Comparison of ENCODE assay signal across 10 cellular contexts in the genomic region with DNA sequence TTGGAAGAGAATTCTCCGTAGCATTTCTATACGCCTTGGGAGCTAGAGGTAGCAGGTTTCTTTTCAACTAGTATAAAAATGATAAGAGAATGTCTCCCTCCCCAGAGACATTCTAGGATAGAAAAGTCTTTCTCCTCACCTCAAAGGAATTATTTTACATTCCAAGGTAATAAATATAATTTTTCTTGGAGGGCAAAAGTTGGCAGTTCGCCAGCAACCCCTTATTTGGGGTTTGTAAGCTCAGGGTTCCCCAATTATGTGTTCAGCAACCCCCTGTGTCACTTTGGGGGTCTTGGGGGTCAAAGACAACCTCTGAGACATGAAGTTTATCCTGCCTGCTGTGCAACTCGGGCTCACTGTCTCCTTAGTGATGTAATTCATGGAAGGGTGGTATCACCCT. TPM values are rescaled to one million over a fixed set of nuclear protein-coding genes. Genes with fewer than 3 reads are reported as not detected.
"Had no signal": no experiment of that assay in that cellular context is flagged by ENCODE, and none has a peak within 500 bp of the region (broad histone marks: within the 10 kb centered on the region; RNA-seq: fewer than 3 reads in every experiment).

No MANE protein-coding gene starts in this region.

- H3K4me3 Mint-ChIP-seq: GM23338, H9 had no signal

- H3K27ac ChIP-seq: KMS-11 had no signal

- DNase-seq: H9, HCEC 1CT, KBM-7 had no signal

- H3K9ac ChIP-seq: KMS-11 had no signal

- H2AFZ ChIP-seq: GM23338 had no signal

- H3K4me1 Mint-ChIP-seq: GM23338, H9 had no signal

- H3K9me3 Mint-ChIP-seq: GM23338, H9 had no signal

- H3K4me3 ChIP-seq: GM23338 had no signal

- FAIRE-seq: H1, H54, HTR-8/SVneo had no signal

- ATAC-seq: GM23338 had no signal

- H3K27ac Mint-ChIP-seq: GM23338, H9 had no signal

- H3K4me2 ChIP-seq: GM23338, KMS-11 had no signal

RNA-seq across cellular contexts. Expression of gene THEMIS, which starts 58.3 kb away (rescaled TPM):
- total RNA-seq: GM23338, H1, H9, HT-29, IMR-90 had no signal
- polyA plus RNA-seq: GM23338, H1, IMR-90 had no signal
